ENCODE assay signal across 20 cellular contexts in the genomic region with DNA sequence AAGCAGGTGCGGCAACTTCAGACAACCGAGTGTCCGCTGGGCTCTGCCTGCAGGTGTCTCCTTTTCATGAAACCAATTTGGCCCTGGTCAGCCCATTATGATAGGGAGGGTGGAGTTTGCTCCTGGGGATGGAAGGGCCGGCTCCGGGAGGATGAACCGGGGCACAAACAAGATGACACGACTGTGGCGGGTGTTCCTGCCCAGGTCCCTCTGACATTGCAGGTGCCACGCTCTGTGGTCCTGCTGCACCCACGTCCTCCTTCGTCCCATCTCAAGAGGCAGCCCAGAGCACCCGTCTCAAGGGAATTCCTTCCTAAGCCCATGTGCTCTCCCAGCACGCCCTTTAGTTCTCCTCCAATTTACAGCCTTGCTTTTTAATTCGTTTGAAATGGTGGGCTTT.
DNase-seq lines count a peak whose midpoint lies in the region; ATAC-seq and TF ChIP-seq lines count a peak whose summit lies in the region.
"Had no signal": no experiment of that assay in that cellular context is flagged by ENCODE, and none has a peak within 500 bp of the region (broad histone marks: within the 10 kb centered on the region; RNA-seq: fewer than 3 reads in every experiment).

No MANE protein-coding gene starts in this region.

- no peak overlapping the region for H2AFZ ChIP-seq in Loucy (ENCODE audit: low read length)

- H3K4me3 ChIP-seq in right atrium auricular region (no peak overlapping the region), heart right ventricle (no peak overlapping the region), Loucy (ENCODE audit: low read length, poor library complexity, severe bottlenecking) (peak overlapping the region; percentile 98), spleen (no peak overlapping the region)

- H3K9me3 ChIP-seq in right atrium auricular region: no peaks in the 10 kb centered on the region
- H3K9me3 ChIP-seq in heart right ventricle: no peaks in the 10 kb centered on the region
- H3K9me3 ChIP-seq in Loucy (ENCODE audit: insufficient read depth, low read depth, low read length): no peaks in the 10 kb centered on the region
- no peaks in the 10 kb centered on the region for H3K9me3 ChIP-seq in spleen

- H3K9me2 ChIP-seq in Loucy (replicated peaks; ENCODE audit: low read depth, low read length): no peaks in the 10 kb centered on the region

- H3K36me3 ChIP-seq in right atrium auricular region (no peaks in the 10 kb centered on the region), heart right ventricle (no peaks in the 10 kb centered on the region), Loucy (ENCODE audit: insufficient read depth, low read length) (peaks cover 30% of the 10 kb centered on the region; the same call in 1 of the 2 replicates), spleen (no peaks in the 10 kb centered on the region)

- peaks cover 68% of the 10 kb centered on the region for H3K79me2 ChIP-seq in Loucy (ENCODE audit: insufficient read depth, low read length)

- H3K4me2 ChIP-seq in Loucy (ENCODE audit: low read depth, low read length, poor library complexity, severe bottlenecking): peak overlapping the region; percentile 94

- DNase-seq in right atrium auricular region (ENCODE audit: low spot score): peak; percentile 40
- no peak for DNase-seq in heart right ventricle
- DNase-seq in islet precursor cell: peak; percentile 34
- DNase-seq in spleen: peak; percentile 54
- no peak for DNase-seq in GOT3 (lab: John Stamatoyannopoulos, UW)
- DNase-seq: ACHN, C1 segment of cervical spinal cord, DMS79, HCEC 1CT, KG1, MV-4-11, NCI-H187, NCI-H2107, NCI-H226, NCI-H82, SHP77 treated with DMSO at 0.1 percent for 48 hours had no signal

- TF ChIP-seq CTCF in right atrium auricular region (IDR thresholded peaks at IDR 0.05) (no peak), heart right ventricle (IDR thresholded peaks at IDR 0.05) (no peak), Loucy (conservative IDR thresholded peaks at IDR 0.05; ENCODE audit: low read length) (no peak), spleen (IDR thresholded peaks at IDR 0.05 in 8 of 11, conservative IDR thresholded peaks at IDR 0.05 in 3 of 11) (no peak)

- H3K9ac ChIP-seq in Loucy (ENCODE audit: low read depth, low read length, poor library complexity, severe bottlenecking): peak overlapping the region; percentile 99

- intact Hi-C loops in heart right ventricle (cut with DNase I) (no loop called here), spleen (cut with DNase I; ENCODE audit: low total_unique reads) (no loop called here)

- no peaks in the 10 kb centered on the region for H3K27me3 ChIP-seq in right atrium auricular region
- H3K27me3 ChIP-seq in heart right ventricle: peaks cover 0 to 21% (median 0%) of the 10 kb centered on the region in 7 donors
- H3K27me3 ChIP-seq in Loucy (ENCODE audit: insufficient read depth, low read length, poor library complexity, severe bottlenecking): peaks cover under 1% of the 10 kb centered on the region
- H3K27me3 ChIP-seq in spleen (replicated peaks in 1 of 7): peaks cover 0 to 35% (median 0%) of the 10 kb centered on the region in 7 donors

- no peak overlapping the region for H3K27ac ChIP-seq in right atrium auricular region
- H3K27ac ChIP-seq in heart right ventricle: no peak overlapping the region
- H3K27ac ChIP-seq in spleen: no peak overlapping the region

- H3K4me1 ChIP-seq in right atrium auricular region (no peaks in the 10 kb centered on the region), heart right ventricle (no peaks in the 10 kb centered on the region), Loucy (ENCODE audit: insufficient read depth, low read length, poor library complexity, severe bottlenecking) (peaks cover 37% of the 10 kb centered on the region), spleen (no peaks in the 10 kb centered on the region)

- no peak for TF ChIP-seq POLR2A in spleen (IDR thresholded peaks at IDR 0.05)

- no peaks in the 10 kb centered on the region for H3F3A ChIP-seq in Loucy (ENCODE audit: low read depth)

- ATAC-seq in heart right ventricle (no peak), GM18858 (IDR thresholded peaks at IDR 0.05; ENCODE audit: unreplicated experiment) (no peak), HG03280 (IDR thresholded peaks at IDR 0.05; ENCODE audit: unreplicated experiment) (no peak)
- ATAC-seq: HepG2 had no signal

- peaks cover 52% of the 10 kb centered on the region for H4K20me1 ChIP-seq in Loucy (ENCODE audit: insufficient read depth, low read length, poor library complexity, severe bottlenecking)

- 73 to 78% methylated on average over 13 to 14 of the region's 14 CpGs for WGBS in heart right ventricle, 2 donors
- WGBS in spleen, 5 donors: 76 to 87% (median 85%) methylated on average over 11 to 14 of the region's 14 CpGs

Comparison
In these comparisons a context has a peak if more than half of its experiments do, and no peak if none do; other contexts are left out.
1. DNase-seq: peak in right atrium auricular region (single experiment), islet precursor cell (single experiment) and spleen (single experiment); none in heart right ventricle (0 of 2) and GOT3 (single experiment).